Comparison of ENCODE assay signal across 28 cellular contexts in the genomic region with DNA sequence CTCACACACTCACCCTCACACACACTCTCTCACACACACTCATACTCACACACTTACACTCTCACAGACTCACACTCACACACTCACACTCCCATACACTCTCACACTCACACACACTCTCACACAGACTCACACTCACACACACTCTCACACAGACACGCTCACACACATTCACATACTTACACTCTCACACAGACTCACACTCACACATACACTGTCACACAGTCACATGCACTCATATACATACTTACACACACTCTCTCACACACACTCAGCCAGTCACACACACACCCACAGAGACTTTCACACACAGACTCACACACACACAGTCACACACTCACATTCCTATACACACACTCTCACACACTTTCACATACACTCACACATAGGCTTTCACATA.
DNase-seq lines count a peak whose midpoint lies in the region; ATAC-seq, FAIRE-seq and TF ChIP-seq lines count a peak whose summit lies in the region.
"Had no signal": no experiment of that assay in that cellular context is flagged by ENCODE, and none has a peak within 500 bp of the region (broad histone marks: within the 10 kb centered on the region; RNA-seq: fewer than 3 reads in every experiment).

No MANE protein-coding gene starts in this region.

- H3K23me2 ChIP-seq in H1 (ENCODE audit: low read depth, low read length): peaks cover 7% of the 10 kb centered on the region; the same call in 1 of the 2 replicates

- no peak overlapping the region for H3K18ac ChIP-seq in IMR-90 (ENCODE audit: low read depth, low read length)
- H3K18ac ChIP-seq in H1 (ENCODE audit: extremely low read depth, low read length): no peak overlapping the region

- no peaks in the 10 kb centered on the region for H3K27me3 ChIP-seq in IMR-90 (ENCODE audit: control insufficient read depth, insufficient read depth, low read length)
- H3K27me3 ChIP-seq in H1 (replicated peaks in 1 of 4; ENCODE audit: control insufficient read depth in 3 of 4, extremely low read depth in 1 of 4, insufficient read depth in 3 of 4, low read length in 3 of 4): peaks cover 0 to 2% (median under 1%) of the 10 kb centered on the region in 4 experiments; a peak in 1 of 7 replicates
- no peaks in the 10 kb centered on the region for H3K27me3 ChIP-seq in vagina
- H3K27me3 ChIP-seq: BE2C, BLaER1 had no signal

- no peak overlapping the region for H2AK9ac ChIP-seq in IMR-90 (replicated peaks; ENCODE audit: low read depth, low read length, poor library complexity)

- dilution Hi-C loops in IMR-90 (cut with HindIII; ENCODE audit: low sequenced_read_pairs, unreplicated experiment): no loop called here

- TF ChIP-seq EP300 in H1 (IDR thresholded peaks at IDR 0.05; ENCODE audit: borderline replicate concordance in 1 of 2, low read depth in 2 of 2, low read length in 2 of 2): no peak

- no peak overlapping the region for H3K9ac ChIP-seq in IMR-90 (ENCODE audit: low read depth, low read length)
- H3K9ac ChIP-seq in H1 (replicated peaks in 1 of 4; ENCODE audit: extremely low read depth in 1 of 4, low read depth in 3 of 4, low read length in 3 of 4): no peak overlapping the region
- H3K9ac ChIP-seq: BLaER1 had no signal

- H4K8ac ChIP-seq in IMR-90 (ENCODE audit: low read depth in 2 of 2, low read length in 2 of 2) (no peak overlapping the region), H1 (ENCODE audit: extremely low read depth, insufficient read depth, low read length) (no peak overlapping the region)

- 29% methylated on average over 1 of the region's 1 CpG; no CpG with 5 or more reads in 1 of the 2 experiments for WGBS in IMR-90 (ENCODE audit: extremely low coverage in 2 of 2, insufficient read length in 1 of 2), 2 experiments
- WGBS in H1 (ENCODE audit: extremely low coverage in 1 of 2, insufficient coverage in 1 of 2, insufficient read length in 1 of 2, insufficient replicate concordance in 2 of 2, low coverage in 1 of 2, low lambda C conversion rate in 2 of 2, missing lambda C conversion rate in 1 of 2), 2 experiments: 95 to 100% methylated on average over 1 of the region's 1 CpG

- H3K4me2 ChIP-seq in IMR-90 (ENCODE audit: low read depth, low read length): no peak overlapping the region
- no peak overlapping the region for H3K4me2 ChIP-seq in H1 (ENCODE audit: insufficient read depth in 1 of 2, low read depth in 2 of 2, low read length in 2 of 2)
- H3K4me2 ChIP-seq: BLaER1 had no signal

- H3K27ac ChIP-seq in HEK293 (ENCODE audit: extremely low read depth, low read depth, low read length): no peak overlapping the region
- no peak overlapping the region for H3K27ac ChIP-seq in IMR-90 (ENCODE audit: insufficient read depth, low read length)
- no peak overlapping the region for H3K27ac ChIP-seq in H1 (ENCODE audit: low read depth, low read length)
- no peak overlapping the region for H3K27ac ChIP-seq in vagina
- H3K27ac ChIP-seq: BLaER1 had no signal

- H3K79me1 ChIP-seq in IMR-90 (ENCODE audit: low read depth in 1 of 2, low read length in 2 of 2): no peaks in the 10 kb centered on the region
- H3K79me1 ChIP-seq in H1 (ENCODE audit: low read depth, low read length): no peaks in the 10 kb centered on the region

- H2BK20ac ChIP-seq in IMR-90 (ENCODE audit: low read depth, low read length): no peak overlapping the region
- 0 out of 2 replicates have a peak overlapping the region, but pooled peaks have one; percentile 34 for H2BK20ac ChIP-seq in H1 (ENCODE audit: low read length)

- POLR2A ChIA-PET in HEK293 (lab: Yijun Ruan, JAX) (no interaction called here), IMR-90 (lab: Charles Lee; ENCODE audit: unreplicated experiment) (no interaction called here), H1 (lab: Charles Lee; ENCODE audit: partially characterized antibody) (no interaction called here)

- H2BK5ac ChIP-seq in IMR-90 (ENCODE audit: low read depth, low read length, poor library complexity, severe bottlenecking): peak overlapping the region; percentile 39
- no peak overlapping the region for H2BK5ac ChIP-seq in H1 (ENCODE audit: low read depth, low read length)

- no peaks in the 10 kb centered on the region for H3K9me3 ChIP-seq in HEK293 (ENCODE audit: control insufficient read depth, insufficient read depth, low read depth, low read length)
- H3K9me3 ChIP-seq in IMR-90 (ENCODE audit: control insufficient read depth, insufficient read depth, low read length): peaks cover 47% of the 10 kb centered on the region
- H3K9me3 ChIP-seq in H1 (ENCODE audit: insufficient read depth in 2 of 2, low read depth in 1 of 2, low read length in 1 of 2): no peaks in the 10 kb centered on the region
- H3K9me3 ChIP-seq in vagina: no peaks in the 10 kb centered on the region
- H3K9me3 ChIP-seq: BE2C, BLaER1 had no signal

- H3K56ac ChIP-seq in IMR-90 (ENCODE audit: extremely low read depth, insufficient read depth, low read length): no peak overlapping the region
- H3K56ac ChIP-seq in H1 (replicated peaks; ENCODE audit: insufficient read length, low read depth, low read length): no peak overlapping the region

- H3K4me3 ChIP-seq in HEK293 (ENCODE audit: low read depth, low read length) (no peak overlapping the region), IMR-90 (ENCODE audit: insufficient read depth, low read depth, low read length) (no peak overlapping the region), H1 (ENCODE audit: extremely low read depth in 1 of 4, insufficient read depth in 2 of 4, low read depth in 3 of 4, low read length in 4 of 4) (no peak overlapping the region), vagina (no peak overlapping the region)
- H3K4me3 ChIP-seq: BLaER1, GM12878 had no signal

- CTCF ChIA-PET in HEK293 (lab: Yijun Ruan, JAX) (no interaction called here), IMR-90 (lab: Yijun Ruan, JAX) (no interaction called here), H1 (lab: Charles Lee; ENCODE audit: partially characterized antibody) (no interaction called here)

- H2AK5ac ChIP-seq in IMR-90 (ENCODE audit: low read depth, low read length): no peak overlapping the region
- H2AK5ac ChIP-seq in H1 (ENCODE audit: low read depth, low read length): peak overlapping the region; percentile 84; the same call in 1 of the 2 replicates

- H3K4ac ChIP-seq in IMR-90 (ENCODE audit: low read depth, low read length) (no peak overlapping the region), H1 (replicated peaks; ENCODE audit: insufficient read length, low read depth, low read length) (peak overlapping the region; percentile 83)

- in situ Hi-C loops in IMR-90 (cut with MboI; ENCODE audit: low sequenced_read_pairs): no loop called here

- intact Hi-C loops in IMR-90 (cut with micrococcal nuclease): no loop called here
- intact Hi-C loops in vagina (cut with DNase I): no loop called here

- H3K14ac ChIP-seq in IMR-90 (replicated peaks; ENCODE audit: low read depth, low read length) (no peak overlapping the region), H1 (ENCODE audit: insufficient read length) (no peak overlapping the region)

- H4K5ac ChIP-seq in IMR-90 (ENCODE audit: low read depth, low read length): no peak overlapping the region
- no peak overlapping the region for H4K5ac ChIP-seq in H1 (ENCODE audit: insufficient read length, low read depth, low read length)

- DNase-seq in IMR-90: no peak
- no peak for DNase-seq in H1 (ENCODE audit: low read depth in 1 of 2, low spot score in 2 of 2)
- no peak for DNase-seq in urothelium cell line (ENCODE audit: low spot score)
- DNase-seq in vagina (ENCODE audit: extremely low spot score in 2 of 2): no peak
- no peak for DNase-seq in nucleus accumbens (lab: John Stamatoyannopoulos, UW)
- DNase-seq: 8988T; ACHN; BE2C; C1 segment of cervical spinal cord; CD4-positive, alpha-beta memory T cell; CD4-positive, CD25-positive, alpha-beta regulatory T cell; CD8-positive, alpha-beta memory T cell; COR-L47; DMS 273 treated with DMSO at 0.1 percent for 48 hours; DMS153; DMS53; DMS79; DND-41; EL; GDM1 had no signal

- H2AFZ ChIP-seq in IMR-90 (replicated peaks; ENCODE audit: low read length, poor library complexity) (no peak overlapping the region), H1 (ENCODE audit: low read length) (no peak overlapping the region)

- TF ChIP-seq CTCF in HEK293 (tag by site-specific recombination; IDR thresholded peaks at IDR 0.05): no peak
- no peak for TF ChIP-seq CTCF in IMR-90 (conservative IDR thresholded peaks at IDR 0.05; ENCODE audit: low read depth, low read length)
- no peak for TF ChIP-seq CTCF in H1 (IDR thresholded peaks at IDR 0.05; ENCODE audit: control extremely low read depth in 1 of 3, insufficient read depth in 1 of 3, low read depth in 1 of 3, low read length in 3 of 3)
- no peak for TF ChIP-seq CTCF in vagina (IDR thresholded peaks at IDR 0.05)

- H3K4me1 ChIP-seq in HEK293 (ENCODE audit: control insufficient read depth, insufficient read depth, low read length): no peaks in the 10 kb centered on the region
- H3K4me1 ChIP-seq in IMR-90 (ENCODE audit: control insufficient read depth, insufficient read depth, low read length): no peaks in the 10 kb centered on the region
- H3K4me1 ChIP-seq in H1 (replicated peaks in 1 of 4; ENCODE audit: control insufficient read depth in 3 of 4, insufficient read depth in 4 of 4, low read length in 3 of 4): peaks cover 0 to 2% (median 0%) of the 10 kb centered on the region in 4 experiments; a peak in 2 of 7 replicates
- no peaks in the 10 kb centered on the region for H3K4me1 ChIP-seq in vagina
- H3K4me1 ChIP-seq: BE2C had no signal

- TF ChIP-seq POLR2A in IMR-90 (IDR thresholded peaks at IDR 0.05; ENCODE audit: low read depth, low read length) (no peak), H1 (IDR thresholded peaks at IDR 0.05; ENCODE audit: control extremely low read depth in 1 of 2, low read depth in 2 of 2, low read length in 2 of 2) (no peak), vagina (IDR thresholded peaks at IDR 0.05) (no peak)

- no peaks in the 10 kb centered on the region for H3K79me2 ChIP-seq in H1 (ENCODE audit: control insufficient read depth in 1 of 2, insufficient read depth in 2 of 2, low read length in 2 of 2)

- no TSS peak for BruUV-seq in IMR-90 (replicated peaks; lab: Mats Ljungman, UMichigan)

- H3K9me1 ChIP-seq in IMR-90 (ENCODE audit: insufficient read depth, low read length): no peaks in the 10 kb centered on the region

- no peak overlapping the region for H2BK120ac ChIP-seq in IMR-90 (ENCODE audit: low read depth, low read length)
- H2BK120ac ChIP-seq in H1 (replicated peaks; ENCODE audit: low read depth, low read length): no peak overlapping the region

- H4K20me1 ChIP-seq in IMR-90 (ENCODE audit: insufficient read depth, low read length): no peaks in the 10 kb centered on the region
- peaks cover 0 to 4% of the 10 kb centered on the region in 2 experiments for H4K20me1 ChIP-seq in H1 (replicated peaks in 1 of 2; ENCODE audit: control insufficient read depth in 1 of 2, insufficient read depth in 2 of 2, low read length in 2 of 2)

- FAIRE-seq in H1 (lab: Jason Lieb, UNC) (no peak), urothelium cell line (lab: Jason Lieb, UNC) (peak; percentile 96)
- FAIRE-seq: A204.1, GM12878, GM12892, GM18507 had no signal

- no peak overlapping the region for H2BK15ac ChIP-seq in IMR-90 (ENCODE audit: low read depth, low read length)
- H2BK15ac ChIP-seq in H1 (ENCODE audit: low read length): peak overlapping the region; percentile 97

- no peak overlapping the region for H4K91ac ChIP-seq in IMR-90 (ENCODE audit: insufficient read depth, low read depth, low read length)
- peak overlapping the region; percentile 18 for H4K91ac ChIP-seq in H1 (replicated peaks; ENCODE audit: insufficient read length, low read length)

- H2BK12ac ChIP-seq in H1 (ENCODE audit: low read depth, low read length): peak overlapping the region; percentile 93; the same call in 1 of the 2 replicates

- H3K36me3 ChIP-seq in HEK293 (ENCODE audit: control insufficient read depth in 2 of 2, insufficient read depth in 1 of 2, low read length in 2 of 2) (no peaks in the 10 kb centered on the region), IMR-90 (ENCODE audit: control insufficient read depth, insufficient read depth, low read length) (no peaks in the 10 kb centered on the region), H1 (ENCODE audit: control insufficient read depth in 2 of 4, insufficient read depth in 4 of 4, low read length in 3 of 4) (no peaks in the 10 kb centered on the region; a peak in 1 of 8 replicates), vagina (no peaks in the 10 kb centered on the region)
- H3K36me3 ChIP-seq: BE2C, BLaER1 had no signal

- ATAC-seq in IMR-90 (ENCODE audit: low read depth): no peak
- ATAC-seq in GM19452 (IDR thresholded peaks at IDR 0.05; ENCODE audit: unreplicated experiment): no peak
- no peak for ATAC-seq in GM21390 (IDR thresholded peaks at IDR 0.05; ENCODE audit: unreplicated experiment)
- ATAC-seq: GM12878 had no signal

- no peak for TF ChIP-seq RAD21 in IMR-90 (IDR thresholded peaks at IDR 0.05; ENCODE audit: low read length)
- no peak for TF ChIP-seq RAD21 in H1 (IDR thresholded peaks at IDR 0.05 in 1 of 2, conservative IDR thresholded peaks at IDR 0.05 in 1 of 2; ENCODE audit: low read depth in 2 of 2, low read length in 2 of 2)

- H3K23ac ChIP-seq in IMR-90 (ENCODE audit: low read depth, low read length) (no peak overlapping the region), H1 (ENCODE audit: insufficient read length) (no peak overlapping the region)
